Comparison of ENCODE assay signal across 1 cellular context in genomic region chr10:95722496-95722895, GRCh38. TPM values are rescaled to one million over a fixed set of nuclear protein-coding genes. Genes with fewer than 3 reads are reported as not detected.
"Had no signal": no experiment of that assay in that cellular context is flagged by ENCODE, and none has a peak within 500 bp of the region (broad histone marks: within the 10 kb centered on the region; RNA-seq: fewer than 3 reads in every experiment).

No MANE protein-coding gene starts in this region.

RNA-seq across cellular contexts. Expression of gene ENTPD1, which starts 33.5 kb away (rescaled TPM):
- polyA plus RNA-seq: mammary epithelial cell had no signal
